Comparison of ENCODE assay signal across 15 cellular contexts in genomic region chr1:35708952-35709351, GRCh38. TPM values are rescaled to one million over a fixed set of nuclear protein-coding genes. Genes with fewer than 3 reads are reported as not detected.
DNase-seq lines count a peak whose midpoint lies in the region; FAIRE-seq and TF ChIP-seq lines count a peak whose summit lies in the region.
"Had no signal": no experiment of that assay in that cellular context is flagged by ENCODE, and none has a peak within 500 bp of the region (broad histone marks: within the 10 kb centered on the region; RNA-seq: fewer than 3 reads in every experiment).

No MANE protein-coding gene starts in this region.

- TF ChIP-seq POLR2A in H1 (IDR thresholded peaks at IDR 0.05; ENCODE audit: control extremely low read depth in 1 of 2, low read depth in 2 of 2, low read length in 2 of 2) (no peak), ovary (IDR thresholded peaks at IDR 0.05) (no peak)

- no peak overlapping the region for H3K18ac ChIP-seq in H1 (ENCODE audit: extremely low read depth, low read length)

- H2BK120ac ChIP-seq in H1 (replicated peaks; ENCODE audit: low read depth, low read length): no peak overlapping the region

- POLR2A ChIA-PET in H1 (lab: Charles Lee; ENCODE audit: partially characterized antibody): interaction anchor here (1.0 to 4.1 kb wide), 5 partner anchors 8 to 62 kb away, joined by 3 to 41 read pairs (median 3); partner anchors contain the start of gene C1orf216

- H3K4ac ChIP-seq in H1 (replicated peaks; ENCODE audit: insufficient read length, low read depth, low read length): no peak overlapping the region

- no peaks in the 10 kb centered on the region; the same call in 1 of the 2 replicates for H3K79me1 ChIP-seq in H1 (ENCODE audit: low read depth, low read length)

- intact Hi-C loops in ovary (cut with DNase I): no loop called here

- no peak for TF ChIP-seq EP300 in H1 (IDR thresholded peaks at IDR 0.05; ENCODE audit: borderline replicate concordance in 1 of 2, low read depth in 2 of 2, low read length in 2 of 2)
- TF ChIP-seq EP300 in ovary (IDR thresholded peaks at IDR 0.05): no peak

- no peak overlapping the region for H3K14ac ChIP-seq in H1 (ENCODE audit: insufficient read length)

- H3K36me3 Mint-ChIP-seq in activated T-cell treated with anti-CD3 and anti-CD28 coated beads, Interleukin-2, amount 50 U/mL, for 24 hours (ENCODE audit: low read depth): peaks cover 15% of the 10 kb centered on the region

- no peak overlapping the region for H3K27ac ChIP-seq in H1 (ENCODE audit: low read depth, low read length)
- H3K27ac ChIP-seq in ovary: no peak overlapping the region
- H3K27ac ChIP-seq: uterus had no signal

- H3K4me1 Mint-ChIP-seq in activated T-cell treated with anti-CD3 and anti-CD28 coated beads, Interleukin-2, amount 50 U/mL, for 24 hours (ENCODE audit: low read depth): peaks cover 19% of the 10 kb centered on the region

- no peaks in the 10 kb centered on the region for H3K9me3 ChIP-seq in H1 (ENCODE audit: insufficient read depth in 2 of 2, low read depth in 1 of 2, low read length in 1 of 2)
- H3K9me3 ChIP-seq in skeletal muscle satellite cell (replicated peaks; ENCODE audit: low read length): no peaks in the 10 kb centered on the region
- H3K9me3 ChIP-seq in ovary: no peaks in the 10 kb centered on the region
- H3K9me3 ChIP-seq: uterus had no signal

- H3K27ac Mint-ChIP-seq in activated T-cell treated with anti-CD3 and anti-CD28 coated beads, Interleukin-2, amount 50 U/mL, for 24 hours: no peak overlapping the region

- no peak overlapping the region for H4K5ac ChIP-seq in H1 (ENCODE audit: insufficient read length, low read depth, low read length)

- CTCF ChIA-PET in H1 (lab: Charles Lee; ENCODE audit: partially characterized antibody): interaction anchor here (1.0 kb wide), 1 partner anchor 18 kb away, joined by 4 read pairs; no protein-coding TSS in a partner anchor

- H3K4me2 ChIP-seq in H1 (ENCODE audit: insufficient read depth in 1 of 2, low read depth in 2 of 2, low read length in 2 of 2): peak overlapping the region; percentile 85 to 87
- H3K4me2 ChIP-seq in skeletal muscle satellite cell (ENCODE audit: low read length): peak overlapping the region; percentile 90

- peak overlapping the region; percentile 56 for H3K4me3 Mint-ChIP-seq in activated T-cell treated with anti-CD3 and anti-CD28 coated beads, Interleukin-2, amount 50 U/mL, for 24 hours

- peaks cover 0 to 18% (median 12%) of the 10 kb centered on the region in 4 experiments; a peak in 6 of 7 replicates for H3K27me3 ChIP-seq in H1 (replicated peaks in 1 of 4; ENCODE audit: control insufficient read depth in 3 of 4, extremely low read depth in 1 of 4, insufficient read depth in 3 of 4, low read length in 3 of 4)
- H3K27me3 ChIP-seq in skeletal muscle satellite cell (ENCODE audit: control insufficient read depth, insufficient read depth, low read length): peaks cover 5% of the 10 kb centered on the region
- no peaks in the 10 kb centered on the region for H3K27me3 ChIP-seq in ovary
- H3K27me3 ChIP-seq: uterus had no signal

- H2BK5ac ChIP-seq in H1 (ENCODE audit: low read depth, low read length): peak overlapping the region; percentile 56; the same call in 1 of the 2 replicates

- TF ChIP-seq RAD21 in H1 (IDR thresholded peaks at IDR 0.05 in 1 of 2, conservative IDR thresholded peaks at IDR 0.05 in 1 of 2; ENCODE audit: low read depth in 2 of 2, low read length in 2 of 2): no peak

- no peak overlapping the region for H3K56ac ChIP-seq in H1 (replicated peaks; ENCODE audit: insufficient read length, low read depth, low read length)

- H3K23ac ChIP-seq in H1 (ENCODE audit: insufficient read length): no peak overlapping the region

- no peak for DNase-seq in activated T-cell treated with anti-CD3 and anti-CD28 coated beads, Interleukin-2, amount 50 U/mL, for 24 hours
- DNase-seq in activated T-cell treated with anti-CD3 and anti-CD28 coated beads, Interleukin-2, amount 50 U/mL, for 48 hours: no peak
- DNase-seq in NCI-H82 treated with DMSO at 0.1 percent for 48 hours (lab: John Stamatoyannopoulos, UW; ENCODE audit: unreplicated experiment) (peak; percentile 15), H1 (ENCODE audit: low read depth in 1 of 2, low spot score in 2 of 2) (no peak), AG08396 (ENCODE audit: low spot score) (no peak), ovary (no peak), OCI-M2 (lab: John Stamatoyannopoulos, UW; ENCODE audit: unreplicated experiment) (no peak)
- DNase-seq: effector CD8-positive, alpha-beta T cell; EL; HCEC 1CT; NCI-H446; T1000; uterus had no signal

- H3K9me3 Mint-ChIP-seq in activated T-cell treated with anti-CD3 and anti-CD28 coated beads, Interleukin-2, amount 50 U/mL, for 24 hours: no peaks in the 10 kb centered on the region

- H2BK20ac ChIP-seq in H1 (ENCODE audit: low read length): no peak overlapping the region

- H4K20me1 ChIP-seq in H1 (replicated peaks in 1 of 2; ENCODE audit: control insufficient read depth in 1 of 2, insufficient read depth in 2 of 2, low read length in 2 of 2): no peaks in the 10 kb centered on the region

- H3K4me3 ChIP-seq in H1 (ENCODE audit: extremely low read depth in 1 of 4, insufficient read depth in 2 of 4, low read depth in 3 of 4, low read length in 4 of 4): peak overlapping the region in 1 of 4 experiments; percentile 71; a peak in 4 of 8 replicates
- no peak overlapping the region for H3K4me3 ChIP-seq in skeletal muscle satellite cell (ENCODE audit: low read length)
- H3K4me3 ChIP-seq in ovary: no peak overlapping the region

- no peak overlapping the region for H4K8ac ChIP-seq in H1 (ENCODE audit: extremely low read depth, insufficient read depth, low read length)

- TF ChIP-seq CTCF in H1 (IDR thresholded peaks at IDR 0.05; ENCODE audit: control extremely low read depth in 1 of 3, insufficient read depth in 1 of 3, low read depth in 1 of 3, low read length in 3 of 3): no peak
- TF ChIP-seq CTCF in ovary (IDR thresholded peaks at IDR 0.05): no peak

- peak overlapping the region; percentile 98; the same call in 1 of the 2 replicates for H2BK15ac ChIP-seq in H1 (ENCODE audit: low read length)

- no peak for FAIRE-seq in H1 (lab: Jason Lieb, UNC)
- FAIRE-seq: frontal cortex had no signal

- no peak overlapping the region for H2AFZ ChIP-seq in H1 (ENCODE audit: low read length)

- H3K79me2 ChIP-seq in H1 (ENCODE audit: control insufficient read depth in 1 of 2, insufficient read depth in 2 of 2, low read length in 2 of 2): no peaks in the 10 kb centered on the region

- WGBS in H1 (ENCODE audit: extremely low coverage in 1 of 2, insufficient coverage in 1 of 2, insufficient read length in 1 of 2, insufficient replicate concordance in 2 of 2, low coverage in 1 of 2, low lambda C conversion rate in 2 of 2, missing lambda C conversion rate in 1 of 2), 2 experiments: 81% methylated on average over 1 of the region's 1 CpG; no CpG with 5 or more reads in 1 of the 2 experiments
- 93 to 100% (median 94%) methylated on average over 1 of the region's 1 CpG for WGBS in ovary, 3 donors

- H3K4me1 ChIP-seq in H1 (replicated peaks in 1 of 4; ENCODE audit: control insufficient read depth in 3 of 4, insufficient read depth in 4 of 4, low read length in 3 of 4): peaks cover 3 to 17% (median 9%) of the 10 kb centered on the region in 4 experiments
- H3K4me1 ChIP-seq in skeletal muscle satellite cell (ENCODE audit: control insufficient read depth, insufficient read depth, low read length): peaks cover 7% of the 10 kb centered on the region
- peaks cover 3% of the 10 kb centered on the region for H3K4me1 ChIP-seq in ovary (ENCODE audit: insufficient read depth)

- H3K36me3 ChIP-seq in H1 (ENCODE audit: control insufficient read depth in 2 of 4, insufficient read depth in 4 of 4, low read length in 3 of 4) (no peaks in the 10 kb centered on the region), skeletal muscle satellite cell (ENCODE audit: insufficient read depth, low read length) (peaks cover 14% of the 10 kb centered on the region), ovary (no peaks in the 10 kb centered on the region)
- H3K36me3 ChIP-seq: uterus had no signal

- no peak overlapping the region for H2AK5ac ChIP-seq in H1 (ENCODE audit: low read depth, low read length)

- H4K91ac ChIP-seq in H1 (replicated peaks; ENCODE audit: insufficient read length, low read length): no peak overlapping the region

- H3K23me2 ChIP-seq in H1 (ENCODE audit: low read depth, low read length): peaks cover 14% of the 10 kb centered on the region

- 0 out of 2 replicates have a peak overlapping the region, but pooled peaks have one; percentile 14 for H2BK12ac ChIP-seq in H1 (ENCODE audit: low read depth, low read length)

- peaks cover 39% of the 10 kb centered on the region for H3K27me3 Mint-ChIP-seq in activated T-cell treated with anti-CD3 and anti-CD28 coated beads, Interleukin-2, amount 50 U/mL, for 24 hours

- H3K9ac ChIP-seq in H1 (replicated peaks in 1 of 4; ENCODE audit: extremely low read depth in 1 of 4, low read depth in 3 of 4, low read length in 3 of 4) (no peak overlapping the region), skeletal muscle satellite cell (ENCODE audit: low read depth, low read length) (no peak overlapping the region)

TF ChIP-seq in H1, 55 proteins besides CTCF, POLR2A, EP300 and RAD21:
- TF ChIP-seq SRF (IDR thresholded peaks at IDR 0.05; ENCODE audit: low read depth, low read length) (no peak), KDM1A (IDR thresholded peaks at IDR 0.05; ENCODE audit: borderline replicate concordance, low read length) (peak; percentile 80; the same call in 1 of the 2 replicates)

RNA-seq across cellular contexts. Expression of gene C1orf216, which starts 9.7 kb away (rescaled TPM):
- total RNA-seq in H1 (2021; fragmentation: NEBNext Ultra II Directional; extraction: Animal tissue kit (Norgen Biotek cat#: 25700)): 10.8 and 12.8 TPM in 2 replicates
- polyA plus RNA-seq in H1 (2011; rRNA removed) (7.3 and 7.5 TPM in 2 replicates), ovary (10 to 100 TPM in 1 of 2 donors, 1 to 10 TPM in 1; 6.5 to 20.0 TPM)
- 11.7 TPM for polyA plus RNA-seq in H1 (2011; cell fraction: cytosol; rRNA removed)
- 10.3 TPM for polyA plus RNA-seq in H1 (2011; cell fraction: nucleus; rRNA removed)
- polyA plus RNA-seq in H1 (2012, experiment 1 of 2): 12.2 to 13.3 TPM (median 12.6 TPM) in 4 replicates
- polyA plus RNA-seq in H1 (2012, experiment 2 of 2): 5.7 TPM
- 3.8 TPM for polyA plus RNA-seq in H1 (2013, experiment 1 of 2)
- 3.6 TPM for polyA plus RNA-seq in H1 (2013, experiment 2 of 2)
- polyA minus RNA-seq in H1 (2011; rRNA and poly(A)+ RNA removed): 13.0 and 13.7 TPM in 2 replicates
- polyA minus RNA-seq in H1 (2011; cell fraction: cytosol; rRNA and poly(A)+ RNA removed): 7.0 TPM
- polyA minus RNA-seq in H1 (2011; cell fraction: nucleus; rRNA and poly(A)+ RNA removed): 6.8 TPM
- 13.2 and 16.2 TPM in 2 replicates for total RNA-seq in skeletal muscle satellite cell (2012; rRNA removed)
- 10 to 100 TPM in 5 of 7 donors, 1 to 10 TPM in 2; 8.0 to 13.8 (median 12.1) TPM for total RNA-seq in ovary
